ENCODE assay signal across 1 cellular context in the genomic region with DNA sequence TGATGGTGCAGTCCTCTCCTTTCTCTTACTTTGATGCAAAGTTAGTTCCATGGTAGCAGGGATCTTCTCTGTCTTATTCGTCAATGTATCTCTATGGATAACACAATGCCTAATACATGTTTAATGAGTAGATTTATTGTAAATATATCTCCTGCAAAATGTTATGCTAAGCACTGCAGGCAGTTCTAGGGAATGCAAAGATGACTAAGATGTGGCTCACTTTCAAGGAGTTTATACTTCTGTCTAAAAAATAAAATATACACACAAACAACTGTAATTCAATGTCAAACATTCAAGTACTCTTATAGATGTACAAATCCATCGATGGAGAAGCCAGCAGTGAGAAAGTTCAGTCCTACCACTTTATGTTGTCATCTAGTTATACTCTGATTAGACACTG.
TF ChIP-seq lines count a peak whose summit lies in the region.

No MANE protein-coding gene starts in this region.

TF ChIP-seq in IMR-90, 13 proteins besides CTCF, POLR2A, EP300 and RAD21 (continued from another document):
- 0 out of 2 replicates have a peak, but pooled peaks have one; percentile 32 for TF ChIP-seq FOS (IDR thresholded peaks at IDR 0.05; ENCODE audit: low read depth, low read length)
- TF ChIP-seq CHD1 (IDR thresholded peaks at IDR 0.05; ENCODE audit: low read depth, low read length), result no peak
- 0 out of 2 replicates have a peak, but pooled peaks have one; percentile 8 for TF ChIP-seq MAFK (IDR thresholded peaks at IDR 0.05; ENCODE audit: low read depth, low read length)
